12 cellular contexts compared by ENCODE assay signal in genomic region chrX:30600269-30601176, GRCh38. TPM values are rescaled to one million over a fixed set of nuclear protein-coding genes. Genes with fewer than 3 reads are reported as not detected.
A peak's percentile ranks its signal among the peaks of the same experiment; 100 is the strongest.
DNase-seq lines count a peak whose midpoint lies in the region; ATAC-seq, FAIRE-seq and TF ChIP-seq lines count a peak whose summit lies in the region.
"Not testable (repeated sequence)": the region's sequence is repeated elsewhere in the genome, so short reads cannot be mapped to it uniquely, and the experiment has no call there.
"Had no signal": no experiment of that assay in that cellular context is flagged by ENCODE, and none has a peak within 500 bp of the region (broad histone marks: within the 10 kb centered on the region; RNA-seq: fewer than 3 reads in every experiment).

No MANE protein-coding gene starts in this region.

- intact Hi-C loops in activated B cell treated with CpG ODN at 0.5 μM for 24 hours (cut with micrococcal nuclease); endothelial cell of umbilical vein (cut with micrococcal nuclease): not testable (repeated sequence)

- peak overlapping the region; percentile 47 to 71 (median 57); a peak in 21 of 22 replicates for H3K4me2 ChIP-seq in BLaER1 treated with 17β-estradiol and CSF1 and Interleukin-3, amounts not matched to agents 10 nM and 100 nM
- not testable (repeated sequence) for H3K4me2 ChIP-seq in astrocyte (ENCODE audit: low read length); endothelial cell of umbilical vein (ENCODE audit: insufficient read depth, low read length)

- POLR2A ChIA-PET in activated B cell treated with CpG ODN at 0.5 μM for 24 hours (lab: Charles Lee), result interaction anchor here (0.7 kb wide), 1 partner anchor 92 kb away, joined by 3 read pairs; no protein-coding TSS in a partner anchor
- POLR2A ChIA-PET in endothelial cell of umbilical vein (lab: Charles Lee), result not testable (repeated sequence)

- not testable (repeated sequence) for H3K36me3 Mint-ChIP-seq in activated B cell treated with CpG ODN at 0.5 μM for 24 hours (ENCODE audit: low read depth); astrocyte (ENCODE audit: low read depth, unreplicated experiment); memory B cell

- not testable (repeated sequence) for H2AFZ ChIP-seq in astrocyte (ENCODE audit: low read depth, low read length); endothelial cell of umbilical vein (ENCODE audit: low read depth, low read length)

- H3K4me1 ChIP-seq in BLaER1 treated with 17β-estradiol and CSF1 and Interleukin-3, amounts not matched to agents 10 nM and 100 nM, result peaks cover 37 to 46% (median 43%) of the 10 kb centered on the region in 10 experiments
- H3K4me1 ChIP-seq in astrocyte (ENCODE audit: insufficient read depth, low read length); endothelial cell of umbilical vein (ENCODE audit: control insufficient read depth, extremely low read depth, insufficient read depth, low read length): not testable (repeated sequence)

- H3K27ac ChIP-seq in BLaER1 treated with 17β-estradiol and CSF1 and Interleukin-3, amounts not matched to agents 10 nM and 100 nM, result peak overlapping the region; percentile 53 to 97 (median 75); a peak in 21 of 22 replicates
- not testable (repeated sequence) for H3K27ac ChIP-seq in astrocyte (ENCODE audit: low read depth, low read length); endothelial cell of umbilical vein (ENCODE audit: insufficient read depth, low read depth, low read length)

- not testable (repeated sequence) for H4K20me1 ChIP-seq in BLaER1 treated with 17β-estradiol and CSF1 and Interleukin-3, amounts not matched to agents 10 nM and 100 nM; astrocyte (ENCODE audit: insufficient read depth, low read length); endothelial cell of umbilical vein (replicated peaks; ENCODE audit: control insufficient read depth, extremely low read depth, insufficient read depth, low read length)

- ATAC-seq in activated B cell treated with CpG ODN at 0.5 μM for 24 hours (ENCODE audit: low read depth) (peak; percentile 36), memory B cell (ENCODE audit: low read depth) (peak; percentile 59)
- peak; percentile 72 for ATAC-seq in stimulated activated naive CD8-positive, alpha-beta T cell treated with anti-CD3 and anti-CD28 coated beads, Interleukin-15, amount 100 ng/mL, for 72 hours

- H3K4me3 ChIP-seq in BLaER1 treated with 17β-estradiol and CSF1 and Interleukin-3, amounts not matched to agents 10 nM and 100 nM, result peak overlapping the region in 1 of 10 experiments; percentile 32; a peak in 1 of 20 replicates
- not testable (repeated sequence) for H3K4me3 ChIP-seq in astrocyte (ENCODE audit: insufficient read depth, low read depth, low read length); endothelial cell of umbilical vein (replicated peaks in 1 of 3; ENCODE audit: insufficient read depth in 1 of 3, low read depth in 1 of 3, low read length in 3 of 3)

- not testable (repeated sequence) for H3K27me3 ChIP-seq in BLaER1 treated with 17β-estradiol and CSF1 and Interleukin-3, amounts not matched to agents 10 nM and 100 nM; astrocyte (ENCODE audit: insufficient read depth, low read length); endothelial cell of umbilical vein (ENCODE audit: control insufficient read depth in 2 of 2, insufficient read depth in 2 of 2, low read length in 2 of 2)

- CTCF ChIA-PET in activated B cell treated with CpG ODN at 0.5 μM for 24 hours (lab: Charles Lee); endothelial cell of umbilical vein (lab: Charles Lee): not testable (repeated sequence)

- FAIRE-seq in GM12892 (lab: Jason Lieb, UNC), result peak; percentile 87
- FAIRE-seq in astrocyte (lab: Jason Lieb, UNC), result peak; percentile 97
- FAIRE-seq in endothelial cell of umbilical vein (lab: Jason Lieb, UNC), result peak; percentile 55

- not testable (repeated sequence) for H3K9me3 Mint-ChIP-seq in activated B cell treated with CpG ODN at 0.5 μM for 24 hours; astrocyte (ENCODE audit: unreplicated experiment); memory B cell; stimulated activated naive CD8-positive, alpha-beta T cell treated with anti-CD3 and anti-CD28 coated beads, Interleukin-15, amount 100 ng/mL, for 72 hours

- not testable (repeated sequence) for H3K27ac Mint-ChIP-seq in activated B cell treated with CpG ODN at 0.5 μM for 24 hours; astrocyte (ENCODE audit: unreplicated experiment); memory B cell; stimulated activated naive CD8-positive, alpha-beta T cell treated with anti-CD3 and anti-CD28 coated beads, Interleukin-15, amount 100 ng/mL, for 72 hours

- not testable (repeated sequence) for TF ChIP-seq POLR2A in GM12892 (IDR thresholded peaks at IDR 0.05; ENCODE audit: low read depth, low read length); endothelial cell of umbilical vein (IDR thresholded peaks at IDR 0.05; ENCODE audit: low read depth, low read length)

- not testable (repeated sequence) for DNase-seq in GM12892 (ENCODE audit: insufficient read length); activated B cell treated with CpG ODN at 0.5 μM for 24 hours; astrocyte (ENCODE audit: low read depth); endothelial cell of umbilical vein (ENCODE audit: low read depth, low spot score); memory B cell (ENCODE audit: low spot score in 2 of 2); stimulated activated naive CD8-positive, alpha-beta T cell treated with anti-CD3 and anti-CD28 coated beads, Interleukin-15, amount 100 ng/mL, for 72 hours

- H3K36me3 ChIP-seq in BLaER1 treated with 17β-estradiol and CSF1 and Interleukin-3, amounts not matched to agents 10 nM and 100 nM; astrocyte (ENCODE audit: insufficient read depth, low read length); endothelial cell of umbilical vein (ENCODE audit: control insufficient read depth in 2 of 2, extremely low read depth in 1 of 2, insufficient read depth in 2 of 2, low read length in 2 of 2): not testable (repeated sequence)

- H3K27me3 Mint-ChIP-seq in activated B cell treated with CpG ODN at 0.5 μM for 24 hours; astrocyte (ENCODE audit: low read depth, unreplicated experiment); memory B cell; stimulated activated naive CD8-positive, alpha-beta T cell treated with anti-CD3 and anti-CD28 coated beads, Interleukin-15, amount 100 ng/mL, for 72 hours: not testable (repeated sequence)

- peaks cover 0 to 26% (median 17%) of the 10 kb centered on the region in 11 experiments; a peak in 18 of 22 replicates for H3K9me3 ChIP-seq in BLaER1 treated with 17β-estradiol and CSF1 and Interleukin-3, amounts not matched to agents 10 nM and 100 nM (replicated peaks in 1 of 11)
- not testable (repeated sequence) for H3K9me3 ChIP-seq in astrocyte (ENCODE audit: insufficient read depth, low read depth, low read length); endothelial cell of umbilical vein (replicated peaks; ENCODE audit: control insufficient read depth, insufficient read depth, low read length)

- H3K79me2 ChIP-seq in astrocyte (ENCODE audit: insufficient read depth, low read length); endothelial cell of umbilical vein (ENCODE audit: control insufficient read depth, insufficient read depth, low read length): not testable (repeated sequence)

- BruUV-seq in endothelial cell of umbilical vein (replicated peaks; lab: Mats Ljungman, UMichigan), result not testable (repeated sequence)

- peak overlapping the region in 10 of 11 experiments; percentile 42 to 64 (median 62); a peak in 19 of 22 replicates for H3K9ac ChIP-seq in BLaER1 treated with 17β-estradiol and CSF1 and Interleukin-3, amounts not matched to agents 10 nM and 100 nM
- H3K9ac ChIP-seq in astrocyte (ENCODE audit: low read length); endothelial cell of umbilical vein (replicated peaks; ENCODE audit: extremely low read depth, insufficient read depth, low read length): not testable (repeated sequence)

- not testable (repeated sequence) for H3K4me3 Mint-ChIP-seq in activated B cell treated with CpG ODN at 0.5 μM for 24 hours; astrocyte (ENCODE audit: unreplicated experiment); memory B cell; stimulated activated naive CD8-positive, alpha-beta T cell treated with anti-CD3 and anti-CD28 coated beads, Interleukin-15, amount 100 ng/mL, for 72 hours

- H3K9me1 ChIP-seq in endothelial cell of umbilical vein (replicated peaks; ENCODE audit: control insufficient read depth, extremely low read depth, insufficient read depth, low read length), result not testable (repeated sequence)

- TF ChIP-seq CTCF in activated B cell treated with CpG ODN at 0.5 μM for 24 hours (IDR thresholded peaks at IDR 0.05); astrocyte (IDR thresholded peaks at IDR 0.05; ENCODE audit: insufficient read depth, low read depth, low read length); endothelial cell of umbilical vein (IDR thresholded peaks at IDR 0.05; ENCODE audit: extremely low read depth in 1 of 2, insufficient read depth in 1 of 2, low read depth in 1 of 2, low read length in 2 of 2): not testable (repeated sequence)

- H3K4me1 Mint-ChIP-seq in activated B cell treated with CpG ODN at 0.5 μM for 24 hours, result peaks cover 25% of the 10 kb centered on the region
- H3K4me1 Mint-ChIP-seq in astrocyte (ENCODE audit: low read depth, unreplicated experiment), result peaks cover 14% of the 10 kb centered on the region
- H3K4me1 Mint-ChIP-seq in memory B cell, result peaks cover 21% of the 10 kb centered on the region
- peaks cover 17% of the 10 kb centered on the region for H3K4me1 Mint-ChIP-seq in stimulated activated naive CD8-positive, alpha-beta T cell treated with anti-CD3 and anti-CD28 coated beads, Interleukin-15, amount 100 ng/mL, for 72 hours

- dilution Hi-C loops in endothelial cell of umbilical vein (cut with MboI; ENCODE audit: extremely low pct_ligation_motif_present, low sequenced_read_pairs), result not testable (repeated sequence)

RNA-seq across cellular contexts. Expression of gene TASL, which starts 23.0 kb away (rescaled TPM):
- polyA plus RNA-seq in GM12892 (2012; ENCODE audit: missing spikeins), result 9.8 TPM
- total RNA-seq in activated B cell treated with CpG ODN at 0.5 μM for 24 hours (27.0 and 27.7 TPM in 2 replicates), astrocyte (not detected in 2 replicates), endothelial cell of umbilical vein (not detected in 2 replicates)
- polyA plus RNA-seq in endothelial cell of umbilical vein, result not detected in 2 replicates
- polyA plus RNA-seq in endothelial cell of umbilical vein (2011; cell fraction: cytosol; rRNA removed), result not detected in 2 replicates
- polyA plus RNA-seq in endothelial cell of umbilical vein (2011; cell fraction: nucleus; rRNA removed), result not detected in 2 replicates
- polyA plus RNA-seq in endothelial cell of umbilical vein (2012), result not detected in 2 replicates
- polyA minus RNA-seq in endothelial cell of umbilical vein, result not detected in 2 replicates
- polyA minus RNA-seq in endothelial cell of umbilical vein (2011; cell fraction: cytosol; rRNA and poly(A)+ RNA removed), result not detected
- not detected in 2 replicates for polyA minus RNA-seq in endothelial cell of umbilical vein (2011; cell fraction: nucleus; rRNA and poly(A)+ RNA removed)
- total RNA-seq: A172, Daoy, H4, HFFc6, HT1080 had no signal

RNA-seq across cellular contexts. Expression of gene GK, which starts 52.7 kb away (rescaled TPM):
- polyA plus RNA-seq in GM12892 (2012; ENCODE audit: missing spikeins), result 9.5 TPM
- total RNA-seq in activated B cell treated with CpG ODN at 0.5 μM for 24 hours, result 15.1 and 16.5 TPM in 2 replicates
- total RNA-seq in astrocyte, result 2.8 and 2.9 TPM in 2 replicates
- total RNA-seq in endothelial cell of umbilical vein, result 7.6 and 7.7 TPM in 2 replicates
- 1.6 and 2.7 TPM in 2 replicates for polyA plus RNA-seq in endothelial cell of umbilical vein
- polyA plus RNA-seq in endothelial cell of umbilical vein (2011; cell fraction: cytosol; rRNA removed), result 2.7 and 3.0 TPM in 2 replicates
- polyA plus RNA-seq in endothelial cell of umbilical vein (2011; cell fraction: nucleus; rRNA removed), result 7.3 and 8.0 TPM in 2 replicates
- polyA plus RNA-seq in endothelial cell of umbilical vein (2012), result 4.3 and 5.4 TPM in 2 replicates
- polyA minus RNA-seq in endothelial cell of umbilical vein, result 4.6 and 5.4 TPM in 2 replicates
- polyA minus RNA-seq in endothelial cell of umbilical vein (2011; cell fraction: cytosol; rRNA and poly(A)+ RNA removed), result 8.7 TPM
- 3.8 and 5.8 TPM in 2 replicates for polyA minus RNA-seq in endothelial cell of umbilical vein (2011; cell fraction: nucleus; rRNA and poly(A)+ RNA removed)

Comparison
In these comparisons a context has a peak if more than half of its experiments do, and no peak if none do; other contexts are left out.
1. RNA of gene TASL, which starts 23.0 kb away (total RNA-seq): 27.0 to 27.7 TPM in activated B cell treated with CpG ODN at 0.5 μM for 24 hours; not detected in astrocyte and not detected in endothelial cell of umbilical vein; every median in the first group is over 10 times any median in the second.
2. Peak in every context shown above with its lines, with median percentiles within 50 percentile points of each other: ATAC-seq.